Comparison of ENCODE assay signal across 5 cellular contexts in the genomic region with DNA sequence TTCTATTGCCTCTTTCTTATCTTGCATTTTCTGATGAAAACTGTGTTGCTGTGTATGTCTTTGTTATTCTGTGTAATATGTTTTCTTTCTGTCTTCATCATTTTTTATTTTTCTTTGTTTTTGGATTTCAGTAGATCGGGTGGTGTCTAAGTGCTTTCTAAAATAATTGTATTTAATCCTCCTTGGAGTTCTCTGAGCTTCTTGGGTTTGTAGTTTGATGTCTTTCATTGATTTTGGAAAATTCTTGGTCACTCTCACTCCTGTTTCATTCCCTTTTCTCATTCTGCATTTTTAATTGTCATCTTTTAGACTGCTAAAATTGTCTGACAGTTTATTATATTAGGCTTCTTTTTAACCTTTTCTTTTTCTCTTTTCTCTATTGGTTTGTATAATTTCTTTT.
"Had no signal": no experiment of that assay in that cellular context is flagged by ENCODE, and none has a peak within 500 bp of the region (broad histone marks: within the 10 kb centered on the region; RNA-seq: fewer than 3 reads in every experiment).

No MANE protein-coding gene starts in this region.

- H3K4me3 ChIP-seq: K562 had no signal

- H3K27ac ChIP-seq: HL-60 had no signal

- DNase-seq: IMR-90, KBM-7, KG1 had no signal
